Comparison of ENCODE assay signal across 23 cellular contexts in genomic region chr14:100717371-100717770, GRCh38. TPM values are rescaled to one million over a fixed set of nuclear protein-coding genes. Genes with fewer than 3 reads are reported as not detected.
"Had no signal": no experiment of that assay in that cellular context is flagged by ENCODE, and none has a peak within 500 bp of the region (broad histone marks: within the 10 kb centered on the region; RNA-seq: fewer than 3 reads in every experiment).

No MANE protein-coding gene starts in this region.

- H3K27ac ChIP-seq: ascending aorta, breast epithelium, coronary artery, tibial nerve, VCaP had no signal

- H3K9me3 Mint-ChIP-seq: activated naive CD4-positive, alpha-beta T cell treated with anti-CD3 and anti-CD28 coated beads, Interleukin-2, amount 50 U/mL, for 24 hours; mesothelial cell of epicardium had no signal

- H3K4me1 ChIP-seq: ascending aorta, breast epithelium, tibial nerve had no signal

- H3K4me3 Mint-ChIP-seq: activated naive CD4-positive, alpha-beta T cell treated with anti-CD3 and anti-CD28 coated beads, Interleukin-2, amount 50 U/mL, for 24 hours; mesothelial cell of epicardium had no signal

- ATAC-seq: left lobe of liver; stimulated activated naive CD8-positive, alpha-beta T cell treated with anti-CD3 and anti-CD28 coated beads, Interleukin-15, Interleukin-2, amounts not matched to agents 100 U/mL and 50 U/mL, for 24 hours had no signal

- H3K9me3 ChIP-seq: ascending aorta, breast epithelium, tibial nerve had no signal

- H3K27ac Mint-ChIP-seq: activated naive CD4-positive, alpha-beta T cell treated with anti-CD3 and anti-CD28 coated beads, Interleukin-2, amount 50 U/mL, for 24 hours; mesothelial cell of epicardium had no signal

- H3K4me1 Mint-ChIP-seq: activated naive CD4-positive, alpha-beta T cell treated with anti-CD3 and anti-CD28 coated beads, Interleukin-2, amount 50 U/mL, for 24 hours had no signal

- H3K36me3 Mint-ChIP-seq: activated naive CD4-positive, alpha-beta T cell treated with anti-CD3 and anti-CD28 coated beads, Interleukin-2, amount 50 U/mL, for 24 hours; mesothelial cell of epicardium had no signal

- H3K27me3 ChIP-seq: ascending aorta had no signal

- H3K4me3 ChIP-seq: ascending aorta, breast epithelium, coronary artery, tibial nerve had no signal

- DNase-seq: activated CD4-positive, CD25-positive, alpha-beta regulatory T cell treated with anti-CD3 and anti-CD28 coated beads, Interleukin-2, amount 50 U/mL, for 72 hours; activated gamma-delta T cell; erythroblast; foreskin melanocyte; retina; stimulated activated CD4-positive, alpha-beta T cell treated with anti-CD3 and anti-CD28 coated beads, Interleukin-12 subunit alpha, Interleukin-12 subunit beta, amount 100 ng/mL, for 4 hours; stimulated activated CD4-positive, alpha-beta T cell treated with anti-CD3 and anti-CD28 coated beads, Interleukin-1b, Interleukin-23, amount 100 ng/mL, for 48 hours; stimulated activated naive CD8-positive, alpha-beta T cell treated with anti-CD3 and anti-CD28 coated beads, Interleukin-15, Interleukin-2, amounts not matched to agents 100 U/mL and 50 U/mL, for 24 hours; substantia nigra; T1000 had no signal

- H3K36me3 ChIP-seq: ascending aorta, breast epithelium, tibial nerve had no signal

RNA-seq across cellular contexts. Expression of gene DLK1, which starts 9.3 kb away (rescaled TPM):
- total RNA-seq: activated CD8-positive, alpha-beta memory T cell treated with anti-CD3 and anti-CD28 coated beads for 36 hours; lung microvascular endothelial cell; omental fat pad; posterior vena cava; tibial nerve had no signal
- polyA plus RNA-seq: keratinocyte had no signal
